25 cellular contexts compared by ENCODE assay signal in the genomic region with DNA sequence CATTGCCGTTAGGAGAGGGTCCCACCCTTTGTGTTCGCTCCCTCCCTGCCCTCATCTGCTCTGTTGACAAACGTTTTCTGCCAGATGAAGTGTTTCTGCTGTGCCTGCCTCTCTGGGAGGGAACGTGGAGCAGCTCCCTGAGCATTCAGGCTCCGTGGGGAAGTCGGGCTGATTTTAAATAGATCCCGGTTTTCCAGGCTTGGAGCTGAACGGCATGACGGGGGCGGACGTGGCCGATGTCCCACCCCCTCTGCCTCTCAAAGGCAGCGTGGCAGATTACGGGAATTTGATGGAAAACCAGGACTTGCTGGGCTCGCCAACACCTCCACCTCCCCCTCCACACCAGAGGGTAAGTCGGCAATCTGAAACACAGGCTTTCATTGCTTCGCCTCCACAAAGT.
"Had no signal": no experiment of that assay in that cellular context is flagged by ENCODE, and none has a peak within 500 bp of the region (broad histone marks: within the 10 kb centered on the region; RNA-seq: fewer than 3 reads in every experiment).

No MANE protein-coding gene starts in this region.

- ATAC-seq: activated CD4-positive, CD25-positive, alpha-beta regulatory T cell treated with anti-CD3 and anti-CD28 coated beads, Interleukin-2, amount 50 U/mL, for 24 hours; activated CD8-positive, alpha-beta T cell treated with anti-CD3 and anti-CD28 coated beads for 36 hours; activated T-cell treated with anti-CD3 and anti-CD28 coated beads, Interleukin-2, amount 50 U/mL, for 4 hours; activated T-helper 17 cell treated with anti-CD3 and anti-CD28 coated beads, Interleukin-2, amount 50 U/mL, for 72 hours; gastroesophageal sphincter; WTC11 had no signal

- H3K4me3 ChIP-seq: esophagus squamous epithelium, gastroesophageal sphincter had no signal

- H3K27me3 ChIP-seq: brain microvascular endothelial cell, esophagus squamous epithelium, gastroesophageal sphincter had no signal

- H3K4me3 Mint-ChIP-seq: activated CD8-positive, alpha-beta T cell treated with anti-CD3 and anti-CD28 coated beads for 36 hours; activated naive CD8-positive, alpha-beta T cell; activated T-cell treated with anti-CD3 and anti-CD28 coated beads, Interleukin-2, amount 50 U/mL, for 4 hours; activated T-helper 17 cell treated with anti-CD3 and anti-CD28 coated beads, Interleukin-2, amount 50 U/mL, for 72 hours; WTC11 had no signal

- H3K36me3 Mint-ChIP-seq: activated naive CD8-positive, alpha-beta T cell had no signal

- H3K4me1 Mint-ChIP-seq: activated T-helper 17 cell treated with anti-CD3 and anti-CD28 coated beads, Interleukin-2, amount 50 U/mL, for 72 hours had no signal

- H3K9me3 Mint-ChIP-seq: activated CD8-positive, alpha-beta T cell treated with anti-CD3 and anti-CD28 coated beads for 36 hours; activated T-cell treated with anti-CD3 and anti-CD28 coated beads, Interleukin-2, amount 50 U/mL, for 4 hours; activated T-helper 17 cell treated with anti-CD3 and anti-CD28 coated beads, Interleukin-2, amount 50 U/mL, for 72 hours had no signal

- H3K27me3 Mint-ChIP-seq: activated CD8-positive, alpha-beta T cell treated with anti-CD3 and anti-CD28 coated beads for 36 hours; activated naive CD8-positive, alpha-beta T cell; activated T-helper 17 cell treated with anti-CD3 and anti-CD28 coated beads, Interleukin-2, amount 50 U/mL, for 72 hours had no signal

- H3K4me1 ChIP-seq: esophagus squamous epithelium, gastroesophageal sphincter had no signal

- H3K9me3 ChIP-seq: esophagus squamous epithelium, gastroesophageal sphincter had no signal

- H3K27ac ChIP-seq: brain microvascular endothelial cell, epithelial cell of prostate, esophagus squamous epithelium, gastroesophageal sphincter, VCaP had no signal

- DNase-seq: activated CD4-positive, alpha-beta T cell treated with anti-CD3 and anti-CD28 coated beads for 48 hours; activated CD4-positive, alpha-beta T cell treated with anti-CD3 and anti-CD28 coated beads, Interleukin-2, amount 50 U/mL, for 1 hour; activated CD4-positive, alpha-beta T cell treated with anti-CD3 and anti-CD28 coated beads, Interleukin-2, amount 50 U/mL, for 48 hours; activated CD8-positive, alpha-beta memory T cell treated with anti-CD3 and anti-CD28 coated beads for 24 hours; activated CD8-positive, alpha-beta T cell treated with anti-CD3 and anti-CD28 coated beads for 36 hours; activated effector memory CD4-positive, alpha-beta T cell treated with Interleukin-2 at 50 U/mL for 16 hours; activated gamma-delta T cell treated with Interleukin-2 at 50 U/mL for 16 hours; activated naive CD4-positive, alpha-beta T cell treated with anti-CD3 and anti-CD28 coated beads, Interleukin-2, amount 50 U/mL, for 16 hours; activated naive CD4-positive, alpha-beta T cell treated with Interleukin-2 at 50 U/mL for 16 hours; activated T-cell treated with anti-CD3 and anti-CD28 coated beads, Interleukin-2, amount 50 U/mL, for 4 hours; amniotic stem cell; anterior cingulate cortex; brain microvascular endothelial cell; effector CD8-positive, alpha-beta T cell; esophagus squamous epithelium; foreskin melanocyte; T-helper 1 cell; T-helper 2 cell had no signal

- H3K27ac Mint-ChIP-seq: activated CD8-positive, alpha-beta T cell treated with anti-CD3 and anti-CD28 coated beads for 36 hours; activated naive CD8-positive, alpha-beta T cell; activated T-helper 17 cell treated with anti-CD3 and anti-CD28 coated beads, Interleukin-2, amount 50 U/mL, for 72 hours; WTC11 had no signal
